9 cellular contexts compared by ENCODE assay signal in the genomic region with DNA sequence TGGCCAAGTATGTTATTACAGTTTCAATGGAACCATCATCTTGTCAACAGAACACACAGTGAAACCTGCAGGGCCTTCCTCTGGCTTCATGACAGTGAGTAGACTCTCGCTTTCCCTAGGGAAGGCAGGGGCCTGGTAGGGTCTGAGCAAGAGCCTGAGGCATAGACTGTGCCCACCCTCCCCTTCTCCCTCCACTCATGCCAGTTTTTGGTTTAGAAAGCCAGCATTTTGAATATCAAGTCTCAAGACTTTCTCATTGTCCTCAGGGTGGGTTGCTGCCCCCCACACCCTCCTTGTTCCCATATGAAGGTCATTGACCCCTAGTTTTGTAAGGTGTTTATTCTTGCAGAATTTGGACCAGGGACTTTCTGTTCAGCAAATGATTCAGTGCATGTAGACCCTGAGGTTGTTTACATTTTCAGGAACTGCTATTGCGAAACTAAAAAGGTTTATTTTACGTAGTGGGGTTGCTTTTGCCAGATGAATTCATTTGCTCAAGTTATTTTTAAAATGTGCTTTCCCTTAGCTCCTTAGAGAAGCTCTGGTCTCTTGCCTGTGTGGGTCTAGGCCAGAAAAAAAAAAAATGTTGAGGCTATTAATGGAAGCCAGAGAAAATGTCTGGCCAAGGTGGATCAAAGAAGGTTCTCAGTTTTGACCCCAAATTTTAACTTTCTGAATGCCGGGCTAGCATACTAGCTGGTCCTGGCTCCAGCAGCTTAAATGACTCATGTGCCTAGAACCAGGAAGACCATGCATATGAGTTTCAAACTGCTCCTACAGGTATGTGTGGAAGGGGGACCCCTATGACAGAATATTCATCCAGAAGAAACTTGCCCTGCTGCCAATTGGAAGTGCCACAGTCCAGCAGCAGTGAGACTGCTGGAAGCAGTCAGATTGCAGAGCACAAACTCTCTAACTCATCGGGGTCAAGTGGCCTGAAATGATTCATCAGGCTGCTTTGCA. TPM values are rescaled to one million over a fixed set of nuclear protein-coding genes. Genes with fewer than 3 reads are reported as not detected.
DNase-seq lines count a peak whose midpoint lies in the region; ATAC-seq and TF ChIP-seq lines count a peak whose summit lies in the region.
"Had no signal": no experiment of that assay in that cellular context is flagged by ENCODE, and none has a peak within 500 bp of the region (broad histone marks: within the 10 kb centered on the region; RNA-seq: fewer than 3 reads in every experiment).

No MANE protein-coding gene starts in this region.

- no peaks in the 10 kb centered on the region for H4K20me1 ChIP-seq in mammary epithelial cell (ENCODE audit: insufficient read depth, low read length)

- 26% methylated on average over 5 of the region's 5 CpGs for WGBS in mammary epithelial cell (ENCODE audit: low coverage, missing lambda C conversion rate)

- TF ChIP-seq CTCF in mammary epithelial cell (conservative IDR thresholded peaks at IDR 0.05 in 1 of 2, IDR thresholded peaks at IDR 0.05 in 1 of 2; ENCODE audit: extremely low read depth in 1 of 2, insufficient read depth in 1 of 2, low read depth in 1 of 2, low read length in 2 of 2) (no peak), type B pancreatic cell (conservative IDR thresholded peaks at IDR 0.05) (no peak)

- CTCF ChIA-PET in mammary epithelial cell (lab: Charles Lee; ENCODE audit: low non-redundant PET), result no interaction called here

- H3K9ac ChIP-seq in mammary epithelial cell (ENCODE audit: insufficient read depth, low read length) (no peak overlapping the region), mucosa of rectum (ENCODE audit: low read depth in 1 of 2, low read length in 2 of 2) (no peak overlapping the region)

- H3K27ac ChIP-seq in mammary epithelial cell (ENCODE audit: insufficient read depth, low read depth, low read length), result no peak overlapping the region
- H3K27ac ChIP-seq in mucosa of rectum (ENCODE audit: low read depth in 2 of 2, low read length in 2 of 2), result peak overlapping the region; percentile 49 to 56

- peak; percentile 42 for ATAC-seq in HG02884 (IDR thresholded peaks at IDR 0.05; ENCODE audit: unreplicated experiment)
- ATAC-seq: effector memory CD8-positive, alpha-beta T cell had no signal

- H3K4me2 ChIP-seq in mammary epithelial cell (ENCODE audit: insufficient read depth, low read depth, low read length), result peak overlapping the region; percentile 10

- no peak overlapping the region for H3K4me3 Mint-ChIP-seq in type B pancreatic cell
- H3K4me3 Mint-ChIP-seq: effector memory CD8-positive, alpha-beta T cell had no signal

- H3K36me3 ChIP-seq in mammary epithelial cell (ENCODE audit: insufficient read depth, low read length) (no peaks in the 10 kb centered on the region), mucosa of rectum (ENCODE audit: control insufficient read depth in 2 of 2, insufficient read depth in 2 of 2, low read length in 2 of 2) (no peaks in the 10 kb centered on the region)

- intact Hi-C loops in mammary epithelial cell (cut with micrococcal nuclease), result no loop called here

- DNase-seq in CD1c-positive myeloid dendritic cell (ENCODE audit: extremely low spot score) (peak; percentile 50), mammary epithelial cell (peak; percentile 45), NCI-H2171 (lab: John Stamatoyannopoulos, UW) (no peak), type B pancreatic cell (ENCODE audit: extremely low spot score, unreplicated experiment) (no peak), NCI-H1436 (lab: John Stamatoyannopoulos, UW) (no peak), NOMO-1 treated with dmso at 0.1 percent for 144 hours (lab: John Stamatoyannopoulos, UW; ENCODE audit: unreplicated experiment) (no peak)
- DNase-seq: effector memory CD8-positive, alpha-beta T cell had no signal

- H3K4me1 Mint-ChIP-seq in type B pancreatic cell (ENCODE audit: unreplicated experiment), result peaks cover 41% of the 10 kb centered on the region

- no peaks in the 10 kb centered on the region for H3K27me3 ChIP-seq in mammary epithelial cell (ENCODE audit: insufficient read depth, low read length)
- no peaks in the 10 kb centered on the region for H3K27me3 ChIP-seq in mucosa of rectum (ENCODE audit: control insufficient read depth in 2 of 2, insufficient read depth in 2 of 2, low read length in 2 of 2)

- H3K4me1 ChIP-seq in mammary epithelial cell (ENCODE audit: insufficient read depth, low read length) (peaks cover 10% of the 10 kb centered on the region), mucosa of rectum (ENCODE audit: control insufficient read depth in 2 of 2, insufficient read depth in 2 of 2, low read length in 2 of 2) (peaks cover 0 to 7% of the 10 kb centered on the region in 2 donors)

- H3K79me2 ChIP-seq in mammary epithelial cell (ENCODE audit: insufficient read depth, low read length), result no peaks in the 10 kb centered on the region

- H3K4me3 ChIP-seq in mammary epithelial cell (replicated peaks in 1 of 3; ENCODE audit: insufficient read depth in 1 of 3, low read depth in 2 of 3, low read length in 3 of 3), result no peak overlapping the region
- H3K4me3 ChIP-seq in mucosa of rectum (ENCODE audit: low read length in 2 of 2), result no peak overlapping the region

- H2AFZ ChIP-seq in mammary epithelial cell (ENCODE audit: low read depth, low read length), result peak overlapping the region; percentile 29

- no peak overlapping the region for H3K27ac Mint-ChIP-seq in type B pancreatic cell
- H3K27ac Mint-ChIP-seq: effector memory CD8-positive, alpha-beta T cell had no signal

- no peaks in the 10 kb centered on the region for H3K9me3 Mint-ChIP-seq in type B pancreatic cell
- H3K9me3 Mint-ChIP-seq: effector memory CD8-positive, alpha-beta T cell had no signal

- dilution Hi-C loops in mammary epithelial cell (cut with HindIII; ENCODE audit: low sequenced_read_pairs), result no loop called here

- no peaks in the 10 kb centered on the region for H3K9me3 ChIP-seq in mammary epithelial cell (replicated peaks; ENCODE audit: insufficient read depth, low read length)
- no peaks in the 10 kb centered on the region for H3K9me3 ChIP-seq in mucosa of rectum (ENCODE audit: control insufficient read depth in 2 of 2, low read length in 2 of 2)

- no peaks in the 10 kb centered on the region for H3K27me3 Mint-ChIP-seq in type B pancreatic cell
- H3K27me3 Mint-ChIP-seq: effector memory CD8-positive, alpha-beta T cell had no signal

- H3K36me3 Mint-ChIP-seq in type B pancreatic cell, result peaks cover 18% of the 10 kb centered on the region

- in situ Hi-C loops in mammary epithelial cell (cut with MboI; ENCODE audit: low sequenced_read_pairs in 2 of 2), result loop anchor here in 1 of 2 donors (10.0 kb wide), 1 partner anchor 55 kb away; no protein-coding TSS in a partner anchor

- no TSS peak for BruUV-seq in mammary epithelial cell (replicated peaks; lab: Mats Ljungman, UMichigan)

RNA-seq across cellular contexts. Expression of a gene that starts 10.1 kb away (rescaled TPM):
- total RNA-seq in mammary epithelial cell, result 10 to 100 TPM; 18.8 to 19.3 TPM
- 14.9 TPM for polyA plus RNA-seq in mammary epithelial cell
- 27.4 TPM for polyA minus RNA-seq in mammary epithelial cell
- total RNA-seq in type B pancreatic cell (ENCODE audit: low replicate concordance), result 15.4 and 27.5 TPM in 2 replicates

RNA-seq across cellular contexts. Expression of a gene that starts 15.7 kb away (rescaled TPM):
- total RNA-seq in mammary epithelial cell (not detected), type B pancreatic cell (ENCODE audit: low replicate concordance) (not detected in 2 replicates)
- not detected for polyA plus RNA-seq in mammary epithelial cell
- not detected for polyA minus RNA-seq in mammary epithelial cell

RNA-seq across cellular contexts. Expression of a gene that starts 33.5 kb away (rescaled TPM):
- 10 to 100 TPM in 1 of 2 donors, 1 to 10 TPM in 1; 9.2 to 11.8 TPM for total RNA-seq in mammary epithelial cell
- polyA plus RNA-seq in mammary epithelial cell, result 2.4 TPM
- polyA minus RNA-seq in mammary epithelial cell, result 1.7 TPM
- 15.1 and 18.7 TPM in 2 replicates for total RNA-seq in type B pancreatic cell (ENCODE audit: low replicate concordance)

Comparison
In these comparisons a context has a peak if more than half of its experiments do, and no peak if none do; other contexts are left out.
1. DNase-seq: peak in CD1c-positive myeloid dendritic cell (single experiment) and mammary epithelial cell (single experiment); none in NCI-H2171 (single experiment), type B pancreatic cell (single experiment), NCI-H1436 (single experiment) and NOMO-1 treated with dmso at 0.1 percent for 144 hours (single experiment).